Comparison of ENCODE assay signal across 8 cellular contexts in the genomic region with DNA sequence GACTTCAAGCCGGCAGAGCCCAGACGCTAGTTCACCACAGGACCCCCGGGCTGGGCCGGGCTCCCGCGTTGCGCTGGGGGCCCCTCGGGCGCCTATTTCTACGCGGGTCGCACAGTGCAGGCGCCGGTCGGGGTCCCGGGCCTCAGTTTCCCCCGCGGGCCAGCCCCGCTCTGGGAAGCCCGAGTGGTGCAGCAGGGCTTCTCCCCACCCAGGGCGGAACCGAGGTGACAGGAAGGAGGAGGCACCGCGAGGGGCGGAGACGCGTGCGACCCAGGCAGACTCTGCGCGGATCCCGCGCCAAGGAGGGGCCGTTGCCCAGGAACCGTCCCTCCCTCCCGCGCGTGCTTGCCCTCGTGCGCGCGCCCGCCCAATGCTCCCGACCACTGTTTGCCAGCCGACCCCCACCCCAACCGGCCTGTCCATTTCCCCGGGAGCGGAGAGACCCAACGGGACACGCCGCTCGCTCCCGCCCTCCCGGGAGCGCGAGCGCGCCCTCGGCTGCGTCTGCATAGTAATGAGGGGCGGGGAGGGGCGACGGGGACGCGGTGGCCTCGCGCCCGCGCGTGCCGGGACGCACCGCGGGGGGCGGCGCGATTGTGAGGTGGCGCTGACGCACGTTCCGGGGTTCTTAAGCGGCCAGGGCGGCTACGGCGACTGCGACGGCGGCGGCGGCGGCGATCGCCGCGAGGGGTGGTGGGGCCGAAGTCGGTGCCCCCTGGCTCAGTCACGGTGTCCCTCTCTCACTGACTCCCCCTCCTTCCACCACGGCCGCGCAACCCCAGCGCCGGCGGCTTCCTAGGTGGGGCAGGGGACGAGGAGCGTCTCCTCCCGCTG. TPM values are rescaled to one million over a fixed set of nuclear protein-coding genes. Genes with fewer than 3 reads are reported as not detected.
DNase-seq lines count a peak whose midpoint lies in the region; ATAC-seq, FAIRE-seq and TF ChIP-seq lines count a peak whose summit lies in the region.

TSS of gene CPEB2 (plus strand) at position 657 of the 834 bp plus-strand sequence. CDS start 193 bp downstream, outside the sequence.

- intact Hi-C loops in dendritic cell treated with granulocyte-macrophage colony-stimulating factor and Interleukin-4, amounts not matched to agents 40 ng/mL and 50 ng/mL, for 4 days (cut with micrococcal nuclease): loop anchor here (1.0 to 10.0 kb wide), 7 partner anchors 97 to 1517 kb away; partner anchors contain the start of genes BOD1L1, FAM200B and RAB28
- intact Hi-C loops in HepG2 (cut with micrococcal nuclease; ENCODE audit: unreplicated experiment): loop anchor here (5.0 to 10.0 kb wide), 6 partner anchors 130 to 1377 kb away; partner anchors contain the start of genes BOD1L1, FAM200B and FBXL5

- TF ChIP-seq POLR2A in HepG2 (IDR thresholded peaks at IDR 0.05; ENCODE audit: insufficient read depth in 1 of 2, low read depth in 2 of 2, low read length in 2 of 2): peak in 1 of 2 experiments; percentile 85; a peak in 2 of 4 replicates

- POLR2A ChIA-PET in HepG2 (lab: Yijun Ruan, JAX): interaction anchor here (1.0 kb wide), 1 partner anchor 12 kb away, joined by 3 read pairs; no protein-coding TSS in a partner anchor

- peak within 1 kb of the TSS; percentile 80 for H3K4me3 Mint-ChIP-seq in dendritic cell treated with granulocyte-macrophage colony-stimulating factor and Interleukin-4, amounts not matched to agents 40 ng/mL and 50 ng/mL, for 4 days

- no TSS peak for BruUV-seq in HepG2 (replicated peaks; lab: Mats Ljungman, UMichigan)

- 0 out of 2 replicates have a peak, but pooled peaks have one; percentile 1 for TF ChIP-seq CTCF in HepG2 (CRISPR knock-in tag; IDR thresholded peaks at IDR 0.05)

- TF ChIP-seq RAD21 in HepG2 (CRISPR knock-in tag; IDR thresholded peaks at IDR 0.05): peak; percentile 16

- CTCF ChIA-PET in HepG2 (lab: Yijun Ruan, JAX; ENCODE audit: low intra/inter-chr PET ratio, low total read pairs): no interaction called here

- in situ Hi-C loops in HepG2 (cut with HindIII; ENCODE audit: extremely low pct_ligation_motif_present, low pct_unique_long_range_greater_than_20kb): loop anchor here (10.0 to 25.0 kb wide), 3 partner anchors 143 to 1365 kb away; partner anchors contain the start of genes BOD1L1 and FBXL5

- no peaks in the 10 kb centered on the region for H3K27me3 Mint-ChIP-seq in dendritic cell treated with granulocyte-macrophage colony-stimulating factor and Interleukin-4, amounts not matched to agents 40 ng/mL and 50 ng/mL, for 4 days

- DNase-seq in AML-193 (lab: John Stamatoyannopoulos, UW): peak; percentile 62 to 78
- peak; percentile 81 for DNase-seq in NCI-H748 treated with DMSO at 0.1 percent for 48 hours (lab: John Stamatoyannopoulos, UW)
- peak; percentile 79 to 87 for DNase-seq in activated CD4-positive, alpha-beta T cell treated with anti-CD3 and anti-CD28 coated beads, Interleukin-2, amount 50 U/mL, for 24 hours (ENCODE audit: low read depth in 1 of 2, low spot score in 1 of 2)
- DNase-seq in HepG2 (ENCODE audit: low spot score): peak; percentile 86
- DNase-seq in stimulated activated CD4-positive, alpha-beta T cell treated with anti-CD3 and anti-CD28 coated beads, Interleukin-2, amount 100 ng/mL, for 48 hours: peak; percentile 85 to 88

- no peaks in the 10 kb centered on the region for H3K4me1 Mint-ChIP-seq in dendritic cell treated with granulocyte-macrophage colony-stimulating factor and Interleukin-4, amounts not matched to agents 40 ng/mL and 50 ng/mL, for 4 days (ENCODE audit: low read depth)

- H3K36me3 ChIP-seq in HepG2 (replicated peaks in 1 of 2; ENCODE audit: control insufficient read depth in 1 of 2, insufficient read depth in 2 of 2, low read length in 2 of 2): no peaks in the 10 kb centered on the region

- FAIRE-seq in HepG2 (lab: Jason Lieb, UNC): no peak

- no peaks in the 10 kb centered on the region; a peak in 2 of 5 replicates for H3K27me3 ChIP-seq in HepG2 (ENCODE audit: control insufficient read depth in 1 of 2, insufficient read depth in 2 of 2, low read length in 2 of 2)

- H3K4me2 ChIP-seq in HepG2 (ENCODE audit: low read depth, low read length): peak within 1 kb of the TSS; percentile 89

- WGBS in HepG2 (ENCODE audit: low lambda C conversion rate): 0% methylated on average over 9 of the region's 106 CpGs

- H3K27ac ChIP-seq in HepG2 (ENCODE audit: extremely low read length, insufficient read depth, low read length): peak within 1 kb of the TSS; percentile 97

- H3K9ac ChIP-seq in HepG2 (ENCODE audit: insufficient read depth, low read depth, low read length): peak within 1 kb of the TSS; percentile 92

- peak; percentile 53 for ATAC-seq in GM19043 (IDR thresholded peaks at IDR 0.05; ENCODE audit: low read depth, unreplicated experiment)
- ATAC-seq in HG03354 (IDR thresholded peaks at IDR 0.05; ENCODE audit: poor library complexity, severe bottlenecking, unreplicated experiment): peak; percentile 67
- ATAC-seq in HepG2: peak; percentile 84

- H4K20me1 ChIP-seq in HepG2 (ENCODE audit: insufficient read depth, low read length): no peaks in the 10 kb centered on the region

- peaks cover 22% of the 10 kb centered on the region for H3K79me2 ChIP-seq in HepG2 (ENCODE audit: insufficient read depth, low read length)

- peaks cover 13% of the 10 kb centered on the region for H3K4me1 ChIP-seq in HepG2 (ENCODE audit: insufficient read depth, low read length)

- peak within 1 kb of the TSS; percentile 98 for H3K27ac Mint-ChIP-seq in dendritic cell treated with granulocyte-macrophage colony-stimulating factor and Interleukin-4, amounts not matched to agents 40 ng/mL and 50 ng/mL, for 4 days

- H3K4me3 ChIP-seq in HepG2 (replicated peaks in 1 of 3; ENCODE audit: insufficient read depth in 1 of 3, low read depth in 2 of 3, low read length in 3 of 3): peak within 1 kb of the TSS; percentile 81 to 97 (median 97)

- H3K9me3 ChIP-seq in HepG2 (ENCODE audit: low read length): no peaks in the 10 kb centered on the region

- H2AFZ ChIP-seq in HepG2 (ENCODE audit: low read length): peak within 1 kb of the TSS; percentile 83

- no peaks in the 10 kb centered on the region for H3K9me3 Mint-ChIP-seq in dendritic cell treated with granulocyte-macrophage colony-stimulating factor and Interleukin-4, amounts not matched to agents 40 ng/mL and 50 ng/mL, for 4 days

- H3K36me3 Mint-ChIP-seq in dendritic cell treated with granulocyte-macrophage colony-stimulating factor and Interleukin-4, amounts not matched to agents 40 ng/mL and 50 ng/mL, for 4 days (ENCODE audit: low read depth): peaks cover 21% of the 10 kb centered on the region

- 0 out of 4 replicates have a peak, but pooled peaks of 1 of the 2 experiments have one; percentile 6 for TF ChIP-seq EP300 in HepG2 (IDR thresholded peaks at IDR 0.05; ENCODE audit: low read depth in 2 of 2, low read length in 2 of 2)
- no peak for TF ChIP-seq EP300 in HepG2 (CRISPR knock-in tag; IDR thresholded peaks at IDR 0.05; ENCODE audit: borderline replicate concordance)

RNA-seq across cellular contexts. Expression of gene CPEB2, which starts in this region (rescaled TPM):
- 2.5 and 3.7 TPM in 2 replicates for total RNA-seq in HepG2 (2016; rRNA removed; fragmentation: Illumina TruSeq; extraction: Trizol)
- total RNA-seq in HepG2 (2016; cell fraction: cytosol; rRNA removed; fragmentation: Illumina TruSeq; extraction: Trizol; ENCODE audit: low read depth): 0.71 and 0.79 TPM in 2 replicates
- 1.9 and 3.2 TPM in 2 replicates for total RNA-seq in HepG2 (2016; cell fraction: insoluble cytoplasmic fraction; rRNA removed; fragmentation: Illumina TruSeq; extraction: Trizol)
- total RNA-seq in HepG2 (2016; cell fraction: membrane; rRNA removed; fragmentation: Illumina TruSeq; extraction: Trizol): 1.7 and 3.0 TPM in 2 replicates
- total RNA-seq in HepG2 (2016; cell fraction: nucleus; rRNA removed; fragmentation: Illumina TruSeq; extraction: Trizol): 6.3 and 8.0 TPM in 2 replicates
- 1.7 and 2.0 TPM in 2 replicates for polyA plus RNA-seq in HepG2 (2011; rRNA removed)
- 0.62 and 1.2 TPM in 2 replicates for polyA plus RNA-seq in HepG2 (2011; cell fraction: cytosol; rRNA removed)
- polyA plus RNA-seq in HepG2 (2011; cell fraction: nucleus; rRNA removed): 2.9 and 3.1 TPM in 2 replicates
- polyA plus RNA-seq in HepG2 (2012): 2.4 and 3.2 TPM in 2 replicates
- polyA plus RNA-seq in HepG2 (2016; cell fraction: cytosol; fragmentation: Illumina TruSeq; extraction: Trizol; ENCODE audit: low read depth): 0.11 and 0.24 TPM in 2 replicates
- polyA plus RNA-seq in HepG2 (2016; cell fraction: insoluble cytoplasmic fraction; fragmentation: Illumina TruSeq; extraction: Trizol; ENCODE audit: low read depth): 3.4 and 3.9 TPM in 2 replicates
- 0.50 and 0.65 TPM in 2 replicates for polyA plus RNA-seq in HepG2 (2016; cell fraction: membrane; fragmentation: Illumina TruSeq; extraction: Trizol; ENCODE audit: low read depth)
- polyA plus RNA-seq in HepG2 (2016; cell fraction: nucleus; fragmentation: Illumina TruSeq; extraction: Trizol; ENCODE audit: insufficient read depth, low read depth): 5.9 and 6.9 TPM in 2 replicates
- 1.7 and 3.5 TPM in 2 replicates for polyA minus RNA-seq in HepG2 (2011; rRNA and poly(A)+ RNA removed; ENCODE audit: low replicate concordance)
- polyA minus RNA-seq in HepG2 (2011; cell fraction: cytosol; rRNA and poly(A)+ RNA removed): 2.7 and 6.6 TPM in 2 replicates
- 9.8 and 12.8 TPM in 2 replicates for polyA minus RNA-seq in HepG2 (2011; cell fraction: nucleus; rRNA and poly(A)+ RNA removed)

Comparison
In these comparisons a context has a peak if more than half of its experiments do, and no peak if none do; other contexts are left out.
1. Peak in every context shown above with its lines: DNase-seq, ATAC-seq, H3K4me3 ChIP-seq and H3K27ac ChIP-seq.